In the genomic region with DNA sequence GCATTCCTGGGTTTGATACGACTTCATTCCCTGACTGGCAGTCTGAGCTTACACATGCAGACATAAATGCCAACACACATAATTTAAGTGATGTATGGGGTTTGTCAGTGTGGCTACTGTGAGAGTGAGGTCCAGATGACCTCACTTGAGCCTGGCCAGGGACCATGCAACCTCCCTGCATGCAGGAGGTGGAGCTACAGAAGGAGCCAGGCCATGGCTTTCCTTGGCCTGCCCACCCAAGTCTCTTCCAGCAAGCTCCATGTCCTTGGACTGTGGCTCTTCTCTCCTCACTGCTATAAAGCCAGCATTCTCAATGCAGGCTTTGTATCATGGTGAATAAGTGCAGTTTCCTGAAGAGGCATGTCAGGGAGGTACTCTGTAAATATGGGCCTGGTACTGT, we compare ENCODE assay signal across 22 cellular contexts.
"Had no signal": no experiment of that assay in that cellular context is flagged by ENCODE, and none has a peak within 500 bp of the region (broad histone marks: within the 10 kb centered on the region; RNA-seq: fewer than 3 reads in every experiment).

No MANE protein-coding gene starts in this region.

- H2AFZ ChIP-seq: neural progenitor cell had no signal

- FAIRE-seq: TTC549 had no signal

- H3K36me3 Mint-ChIP-seq: activated CD8-positive, alpha-beta memory T cell treated with anti-CD3 and anti-CD28 coated beads, Interleukin-2, amount 10 ng/mL, durations not matched to agents 7 days and 5 days; brain; neural progenitor cell had no signal

- H3K4me2 ChIP-seq: neural progenitor cell, SK-N-SH had no signal

- H3K9me3 Mint-ChIP-seq: activated CD4-positive, alpha-beta memory T cell treated with anti-CD3 and anti-CD28 coated beads, Interleukin-2, amount 10 ng/mL, durations not matched to agents 7 days and 5 days; activated naive CD8-positive, alpha-beta T cell treated with anti-CD3 and anti-CD28 coated beads for 36 hours; brain; central memory CD8-positive, alpha-beta T cell; neural progenitor cell; stimulated activated memory B cell treated with anti-CD40 and anti-IgM and Interleukin-4, amounts not matched to agents 10 μg/mL and 1 μg/mL and 100 μg/mL, for 72 hours; T-helper 2 cell treated with Interferon-gamma antibody and Interleukin-4, amounts not matched to agents 5 μg/mL and 100 μg/mL, for 36 hours had no signal

- ATAC-seq: activated CD8-positive, alpha-beta memory T cell treated with anti-CD3 and anti-CD28 coated beads, Interleukin-2, amount 10 ng/mL, durations not matched to agents 7 days and 5 days; gastroesophageal sphincter; left colon; stimulated activated memory B cell treated with anti-CD40 and anti-IgM and Interleukin-4, amounts not matched to agents 10 μg/mL and 1 μg/mL and 100 μg/mL, for 72 hours had no signal

- H3K27me3 Mint-ChIP-seq: activated naive CD8-positive, alpha-beta T cell treated with anti-CD3 and anti-CD28 coated beads for 36 hours; stimulated activated memory B cell treated with anti-CD40 and anti-IgM and Interleukin-4, amounts not matched to agents 10 μg/mL and 1 μg/mL and 100 μg/mL, for 72 hours had no signal

- H3K9ac ChIP-seq: neural progenitor cell, SK-N-SH had no signal

- H3K4me1 ChIP-seq: colonic mucosa, neural progenitor cell, prostate gland, uterus had no signal

- H3K9me3 ChIP-seq: colonic mucosa, gastroesophageal sphincter, prostate gland, sigmoid colon, SK-N-SH, spleen, tibial artery, uterus had no signal

- H3K4me3 ChIP-seq: colonic mucosa, gastroesophageal sphincter, neural progenitor cell, prostate gland, sigmoid colon, spleen, tibial artery, uterus had no signal

- H3K4me1 Mint-ChIP-seq: activated CD4-positive, alpha-beta memory T cell treated with anti-CD3 and anti-CD28 coated beads, Interleukin-2, amount 10 ng/mL, durations not matched to agents 7 days and 5 days; activated CD8-positive, alpha-beta memory T cell treated with anti-CD3 and anti-CD28 coated beads, Interleukin-2, amount 10 ng/mL, durations not matched to agents 7 days and 5 days; activated naive CD8-positive, alpha-beta T cell treated with anti-CD3 and anti-CD28 coated beads for 36 hours; brain; central memory CD8-positive, alpha-beta T cell had no signal

- H3K27ac ChIP-seq: colonic mucosa, gastroesophageal sphincter, neural progenitor cell, prostate gland, sigmoid colon, tibial artery had no signal

- H3K4me3 Mint-ChIP-seq: activated CD4-positive, alpha-beta memory T cell treated with anti-CD3 and anti-CD28 coated beads, Interleukin-2, amount 10 ng/mL, durations not matched to agents 7 days and 5 days; activated CD8-positive, alpha-beta memory T cell treated with anti-CD3 and anti-CD28 coated beads, Interleukin-2, amount 10 ng/mL, durations not matched to agents 7 days and 5 days; activated naive CD8-positive, alpha-beta T cell treated with anti-CD3 and anti-CD28 coated beads for 36 hours; brain; central memory CD8-positive, alpha-beta T cell; neural progenitor cell; stimulated activated memory B cell treated with anti-CD40 and anti-IgM and Interleukin-4, amounts not matched to agents 10 μg/mL and 1 μg/mL and 100 μg/mL, for 72 hours; T-helper 2 cell treated with Interferon-gamma antibody and Interleukin-4, amounts not matched to agents 5 μg/mL and 100 μg/mL, for 36 hours had no signal

- H3K27me3 ChIP-seq: colonic mucosa, gastroesophageal sphincter, neural progenitor cell, sigmoid colon, spleen, tibial artery, uterus had no signal

- H3K36me3 ChIP-seq: colonic mucosa, neural progenitor cell, prostate gland, sigmoid colon, spleen, tibial artery, uterus had no signal

- DNase-seq: activated CD4-positive, alpha-beta memory T cell treated with anti-CD3 and anti-CD28 coated beads, Interleukin-2, amount 10 ng/mL, durations not matched to agents 7 days and 5 days; activated CD4-positive, alpha-beta T cell treated with anti-CD3 and anti-CD28 coated beads for 4 hours; activated CD8-positive, alpha-beta memory T cell treated with anti-CD3 and anti-CD28 coated beads, Interleukin-2, amount 10 ng/mL, durations not matched to agents 7 days and 5 days; activated naive CD4-positive, alpha-beta T cell; activated naive CD8-positive, alpha-beta T cell treated with anti-CD3 and anti-CD28 coated beads for 36 hours; colonic mucosa; left colon; mammary epithelial cell; sigmoid colon; SK-N-SH; spleen; stimulated activated CD4-positive, alpha-beta T cell treated with anti-CD3 and anti-CD28 coated beads, Interleukin-4, amount 100 ng/mL, for 4 hours; tibial artery; uterus had no signal

- H3K27ac Mint-ChIP-seq: activated CD4-positive, alpha-beta memory T cell treated with anti-CD3 and anti-CD28 coated beads, Interleukin-2, amount 10 ng/mL, durations not matched to agents 7 days and 5 days; activated CD8-positive, alpha-beta memory T cell treated with anti-CD3 and anti-CD28 coated beads, Interleukin-2, amount 10 ng/mL, durations not matched to agents 7 days and 5 days; activated naive CD8-positive, alpha-beta T cell treated with anti-CD3 and anti-CD28 coated beads for 36 hours; brain; neural progenitor cell; stimulated activated memory B cell treated with anti-CD40 and anti-IgM and Interleukin-4, amounts not matched to agents 10 μg/mL and 1 μg/mL and 100 μg/mL, for 72 hours; T-helper 2 cell treated with Interferon-gamma antibody and Interleukin-4, amounts not matched to agents 5 μg/mL and 100 μg/mL, for 36 hours had no signal
